19 cellular contexts compared by ENCODE assay signal in genomic region chr13:63190742-63191141, GRCh38.
DNase-seq lines count a peak whose midpoint lies in the region; ATAC-seq and TF ChIP-seq lines count a peak whose summit lies in the region.
"Had no signal": no experiment of that assay in that cellular context is flagged by ENCODE, and none has a peak within 500 bp of the region (broad histone marks: within the 10 kb centered on the region; RNA-seq: fewer than 3 reads in every experiment).

No MANE protein-coding gene starts in this region.

- no peak overlapping the region for H3K4me3 ChIP-seq in AG09309 (ENCODE audit: control insufficient read depth, low read depth, low read length)
- H3K4me3 ChIP-seq in Karpas-422 (ENCODE audit: low read length), result no peak overlapping the region
- H3K4me3 ChIP-seq in cardiac fibroblast (replicated peaks in 1 of 2; ENCODE audit: low read depth in 2 of 2, low read length in 2 of 2), result no peak overlapping the region
- H3K4me3 ChIP-seq in mesenchymal stem cell (ENCODE audit: insufficient read depth in 1 of 2, low read depth in 1 of 2, low read length in 2 of 2), result no peak overlapping the region
- H3K4me3 ChIP-seq: ascending aorta, gastrocnemius medialis, ovary, SJCRH30, spleen, stomach had no signal

- H2BK120ac ChIP-seq in mesenchymal stem cell (ENCODE audit: low read depth, low read length), result no peak overlapping the region

- H3K27ac ChIP-seq in Karpas-422 (ENCODE audit: low read length) (no peak overlapping the region), mesenchymal stem cell (ENCODE audit: low read length, poor library complexity, severe bottlenecking) (peak overlapping the region; percentile 98)
- H3K27ac ChIP-seq: ascending aorta, gastrocnemius medialis, ovary, SJCRH30, spleen, stomach had no signal

- no peak overlapping the region for H2BK12ac ChIP-seq in mesenchymal stem cell (ENCODE audit: low read length in 2 of 2)

- no peaks in the 10 kb centered on the region for H3K79me1 ChIP-seq in mesenchymal stem cell (replicated peaks; ENCODE audit: low read length, poor library complexity, severe bottlenecking)

- no peak for ATAC-seq in HG03135 (IDR thresholded peaks at IDR 0.05; ENCODE audit: unreplicated experiment)
- ATAC-seq: gastrocnemius medialis had no signal

- no peak overlapping the region for H3K23ac ChIP-seq in mesenchymal stem cell (ENCODE audit: low read length in 2 of 2)

- no peak overlapping the region for H3K18ac ChIP-seq in mesenchymal stem cell (ENCODE audit: low read depth in 1 of 2, low read length in 2 of 2)

- H3K27me3 ChIP-seq in Karpas-422 (ENCODE audit: low read length) (no peaks in the 10 kb centered on the region), mesenchymal stem cell (ENCODE audit: control insufficient read depth in 1 of 2, insufficient read depth in 1 of 2, low read length in 2 of 2) (no peaks in the 10 kb centered on the region)
- H3K27me3 ChIP-seq: ascending aorta, gastrocnemius medialis, SJCRH30, spleen, stomach had no signal

- no peaks in the 10 kb centered on the region for H3K79me2 ChIP-seq in Karpas-422 (ENCODE audit: low read length)

- no peak overlapping the region for H2BK5ac ChIP-seq in mesenchymal stem cell (ENCODE audit: low read depth, low read length, poor library complexity, severe bottlenecking)

- H3K9me2 ChIP-seq in Karpas-422 (replicated peaks; ENCODE audit: insufficient read depth, low read length), result no peaks in the 10 kb centered on the region

- DNase-seq in AG09309 (ENCODE audit: low read depth) (peak; percentile 24), Karpas-422 (no peak), cardiac fibroblast (ENCODE audit: low read depth in 2 of 2) (peak; percentile 18 to 38), mesenchymal stem cell (peak; percentile 62), NCI-H82 treated with DMSO at 0.1 percent for 48 hours (lab: John Stamatoyannopoulos, UW; ENCODE audit: unreplicated experiment) (no peak), NCI-H1436 (lab: John Stamatoyannopoulos, UW) (no peak)
- DNase-seq in stimulated activated naive CD4-positive, alpha-beta T cell (lab: John Stamatoyannopoulos, UW), result no peak
- DNase-seq: activated CD8-positive, alpha-beta memory T cell treated with anti-CD3 and anti-CD28 coated beads for 24 hours; DMS53; effector CD4-positive, alpha-beta T cell; gastrocnemius medialis; MV-4-11; NCI-H2107; ovary; SJCRH30; spleen; stomach had no signal

- no peak overlapping the region for H4K91ac ChIP-seq in mesenchymal stem cell (ENCODE audit: low read length)

- no peak for TF ChIP-seq CTCF in AG09309 (IDR thresholded peaks at IDR 0.05; ENCODE audit: control insufficient read depth, insufficient read depth, low read depth, low read length, missing control alignments)
- TF ChIP-seq CTCF in cardiac fibroblast (IDR thresholded peaks at IDR 0.05; ENCODE audit: low read depth, low read length), result no peak

- no peaks in the 10 kb centered on the region for H3K36me3 ChIP-seq in Karpas-422 (ENCODE audit: insufficient read depth, low read length)
- H3K36me3 ChIP-seq in mesenchymal stem cell (ENCODE audit: control insufficient read depth in 1 of 2, insufficient read depth in 2 of 2, low read depth in 1 of 2, low read length in 2 of 2), result no peaks in the 10 kb centered on the region
- H3K36me3 ChIP-seq: ascending aorta, gastrocnemius medialis, ovary, SJCRH30, spleen, stomach had no signal

- WGBS in mesenchymal stem cell, result 50% methylated on average over 5 of the region's 5 CpGs

- H3K4ac ChIP-seq in mesenchymal stem cell (ENCODE audit: low read depth in 1 of 2, low read length in 2 of 2), result no peak overlapping the region

- H4K8ac ChIP-seq in mesenchymal stem cell (ENCODE audit: low read length), result no peak overlapping the region

- H3K9ac ChIP-seq in Karpas-422 (ENCODE audit: low read length) (no peak overlapping the region), mesenchymal stem cell (ENCODE audit: low read length) (no peak overlapping the region)

- H3K4me2 ChIP-seq in Karpas-422 (ENCODE audit: low read depth, low read length, poor library complexity, severe bottlenecking), result no peak overlapping the region
- no peak overlapping the region for H3K4me2 ChIP-seq in mesenchymal stem cell (ENCODE audit: low read length, poor library complexity, severe bottlenecking)

- no peak overlapping the region for H2BK15ac ChIP-seq in mesenchymal stem cell (ENCODE audit: low read depth, poor library complexity, severe bottlenecking)

- H2AK5ac ChIP-seq in mesenchymal stem cell (ENCODE audit: low read length, severe bottlenecking), result no peak overlapping the region

- no peaks in the 10 kb centered on the region for H4K20me1 ChIP-seq in Karpas-422 (ENCODE audit: insufficient read depth, low read depth, low read length)

- H3K14ac ChIP-seq in mesenchymal stem cell (ENCODE audit: low read length in 2 of 2), result no peak overlapping the region

- H2AFZ ChIP-seq in Karpas-422 (ENCODE audit: low read length), result peak overlapping the region; percentile 23; the same call in 1 of the 2 replicates
- no peak overlapping the region for H2AFZ ChIP-seq in mesenchymal stem cell (ENCODE audit: low read depth, low read length)

- H3K9me3 ChIP-seq in Karpas-422 (ENCODE audit: low read length) (no peaks in the 10 kb centered on the region; the same call in 1 of the 2 replicates), mesenchymal stem cell (ENCODE audit: control insufficient read depth, low read length) (no peaks in the 10 kb centered on the region)
- H3K9me3 ChIP-seq: ascending aorta, gastrocnemius medialis, ovary, SJCRH30 had no signal

- no peaks in the 10 kb centered on the region for H3K4me1 ChIP-seq in Karpas-422 (ENCODE audit: low read length)
- peaks cover 2% of the 10 kb centered on the region for H3K4me1 ChIP-seq in mesenchymal stem cell (ENCODE audit: control insufficient read depth, insufficient read depth, low read depth, low read length)
- H3K4me1 ChIP-seq: ascending aorta, gastrocnemius medialis, spleen, stomach had no signal

Comparison
In these comparisons a context has a peak if more than half of its experiments do, and no peak if none do; other contexts are left out.
1. DNase-seq: peak in AG09309 (single experiment), cardiac fibroblast (2 of 2) and mesenchymal stem cell (single experiment); none in Karpas-422 (single experiment), stimulated activated naive CD4-positive, alpha-beta T cell (0 of 6), NCI-H82 treated with DMSO at 0.1 percent for 48 hours (single experiment) and NCI-H1436 (single experiment).